In genomic region chr14:89963288-89963978, GRCh38 we compare ENCODE assay signal across 19 cellular contexts.
"Had no signal": no experiment of that assay in that cellular context is flagged by ENCODE, and none has a peak within 500 bp of the region (broad histone marks: within the 10 kb centered on the region; RNA-seq: fewer than 3 reads in every experiment).

No MANE protein-coding gene starts in this region.

- H3K27ac Mint-ChIP-seq: mesothelial cell of epicardium, nephron progenitor cell had no signal

- H3K27ac ChIP-seq: colonic mucosa, foreskin keratinocyte, left ventricle myocardium inferior, neutrophil, psoas muscle, right lobe of liver, suprapubic skin, tibial artery had no signal

- H3K27me3 ChIP-seq: colonic mucosa, foreskin keratinocyte, neutrophil, right lobe of liver, suprapubic skin, tibial artery had no signal

- H3K9me3 Mint-ChIP-seq: immature natural killer cell; mesothelial cell of epicardium; nephron progenitor cell; stimulated activated effector memory CD8-positive, alpha-beta T cell treated with anti-CD3 and anti-CD28 coated beads, Interleukin-12 subunit alpha, Interleukin-12 subunit beta, amount 100 ng/mL, for 72 hours had no signal

- DNase-seq: colonic mucosa; dermis blood vessel endothelial cell; erythroblast; foreskin keratinocyte; immature natural killer cell; left ventricle myocardium inferior; naive B cell; nephron progenitor cell; psoas muscle; retina; right lobe of liver; stimulated activated CD4-positive, alpha-beta T cell treated with anti-CD3 and anti-CD28 coated beads, Interleukin-4, amount 100 ng/mL, for 1 hour; stimulated activated CD8-positive, alpha-beta memory T cell treated with anti-CD3 and anti-CD28 coated beads, Interleukin-4, amount 100 ng/mL, for 48 hours; stimulated activated naive CD8-positive, alpha-beta T cell treated with anti-CD3 and anti-CD28 coated beads, Interleukin-15, Interleukin-2, amounts not matched to agents 100 U/mL and 50 U/mL, for 24 hours; tibial artery had no signal

- ATAC-seq: foreskin keratinocyte; psoas muscle; right lobe of liver; stimulated activated effector memory CD8-positive, alpha-beta T cell treated with anti-CD3 and anti-CD28 coated beads, Interleukin-12 subunit alpha, Interleukin-12 subunit beta, amount 100 ng/mL, for 72 hours; stimulated activated naive CD8-positive, alpha-beta T cell treated with anti-CD3 and anti-CD28 coated beads, Interleukin-15, Interleukin-2, amounts not matched to agents 100 U/mL and 50 U/mL, for 24 hours had no signal

- H3K9me3 ChIP-seq: colonic mucosa, left ventricle myocardium inferior, neutrophil, psoas muscle, right lobe of liver, suprapubic skin, tibial artery had no signal

- H3K4me3 ChIP-seq: colonic mucosa, left ventricle myocardium inferior, psoas muscle, right lobe of liver, suprapubic skin, tibial artery had no signal

- H3K4me3 Mint-ChIP-seq: immature natural killer cell; mesothelial cell of epicardium; nephron progenitor cell; stimulated activated effector memory CD8-positive, alpha-beta T cell treated with anti-CD3 and anti-CD28 coated beads, Interleukin-12 subunit alpha, Interleukin-12 subunit beta, amount 100 ng/mL, for 72 hours had no signal

- H3K4me1 ChIP-seq: colonic mucosa, foreskin keratinocyte, psoas muscle, right lobe of liver, suprapubic skin, tibial artery had no signal

- H3K27me3 Mint-ChIP-seq: naive B cell had no signal
